Comparison of ENCODE assay signal across 19 cellular contexts in the genomic region with DNA sequence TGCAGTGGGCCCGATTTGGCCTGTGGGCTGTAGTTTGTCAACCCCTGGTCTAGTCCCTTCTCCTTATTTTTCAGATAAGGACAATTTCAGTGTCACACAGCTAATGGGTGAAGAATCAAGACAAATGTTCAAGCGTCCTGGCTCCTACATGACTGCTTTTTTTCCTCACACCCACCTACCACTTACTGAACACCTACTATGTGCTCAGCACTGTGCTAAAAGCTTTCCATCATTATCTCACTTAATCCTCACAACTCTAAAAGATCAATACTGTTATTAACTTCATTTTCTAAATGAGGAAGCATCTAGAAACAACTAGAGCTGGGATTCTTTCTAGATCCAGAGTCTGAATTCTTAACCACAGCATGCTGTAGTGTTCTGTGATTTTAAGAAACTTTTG.
DNase-seq lines count a peak whose midpoint lies in the region; ATAC-seq and TF ChIP-seq lines count a peak whose summit lies in the region.
"Had no signal": no experiment of that assay in that cellular context is flagged by ENCODE, and none has a peak within 500 bp of the region (broad histone marks: within the 10 kb centered on the region; RNA-seq: fewer than 3 reads in every experiment).

No MANE protein-coding gene starts in this region.

- H3K27ac Mint-ChIP-seq in MCF 10A (ENCODE audit: low read depth, unreplicated experiment) = peak overlapping the region; percentile 71
- peak overlapping the region; percentile 97 for H3K27ac Mint-ChIP-seq in central memory CD8-positive, alpha-beta T cell (ENCODE audit: low read depth)
- H3K27ac Mint-ChIP-seq in natural killer cell = peak overlapping the region; percentile 80 to 88
- H3K27ac Mint-ChIP-seq: activated naive CD8-positive, alpha-beta T cell treated with anti-CD3 and anti-CD28 coated beads, Interleukin-2, amount 10 ng/mL, durations not matched to agents 7 days and 5 days had no signal

- H3K27me3 Mint-ChIP-seq in MCF 10A (ENCODE audit: insufficient read depth, unreplicated experiment) = no peaks in the 10 kb centered on the region
- no peaks in the 10 kb centered on the region for H3K27me3 Mint-ChIP-seq in central memory CD8-positive, alpha-beta T cell
- H3K27me3 Mint-ChIP-seq in natural killer cell (ENCODE audit: low read depth in 2 of 2) = no peaks in the 10 kb centered on the region

- H3K79me2 ChIP-seq in mammary epithelial cell (ENCODE audit: insufficient read depth, low read length) = no peaks in the 10 kb centered on the region
- H3K79me2 ChIP-seq: parathyroid adenoma had no signal

- H3K36me3 Mint-ChIP-seq in MCF 10A (ENCODE audit: insufficient read depth, unreplicated experiment) = no peaks in the 10 kb centered on the region
- peaks cover 3% of the 10 kb centered on the region for H3K36me3 Mint-ChIP-seq in central memory CD8-positive, alpha-beta T cell (ENCODE audit: insufficient read depth)
- H3K36me3 Mint-ChIP-seq in natural killer cell = no peaks in the 10 kb centered on the region
- H3K36me3 Mint-ChIP-seq: activated naive CD8-positive, alpha-beta T cell treated with anti-CD3 and anti-CD28 coated beads, Interleukin-2, amount 10 ng/mL, durations not matched to agents 7 days and 5 days; T-cell had no signal

- no peaks in the 10 kb centered on the region for H4K20me1 ChIP-seq in mammary epithelial cell (ENCODE audit: insufficient read depth, low read length)

- no peaks in the 10 kb centered on the region for H3K9me3 ChIP-seq in mammary epithelial cell (replicated peaks; ENCODE audit: insufficient read depth, low read length)
- H3K9me3 ChIP-seq: testis had no signal

- DNase-seq in MCF 10A (ENCODE audit: unreplicated experiment) (no peak), mammary epithelial cell (no peak), natural killer cell (no peak), DMS153 (lab: John Stamatoyannopoulos, UW) (no peak), NCI-H1105 treated with DMSO at 0.1 percent for 48 hours (lab: John Stamatoyannopoulos, UW) (no peak), SW480 (ENCODE audit: low spot score) (no peak), mucosa of gallbladder (ENCODE audit: low spot score) (no peak)
- DNase-seq in central memory CD8-positive, alpha-beta T cell (ENCODE audit: low spot score in 2 of 2) = no peak
- DNase-seq: activated CD8-positive, alpha-beta T cell treated with anti-CD3 and anti-CD28 coated beads for 36 hours; activated naive CD8-positive, alpha-beta T cell treated with anti-CD3 and anti-CD28 coated beads, Interleukin-2, amount 10 ng/mL, durations not matched to agents 7 days and 5 days; DMS79; glutamatergic neuron; left ventricle myocardium superior; naive B cell; NCI-H1436; stimulated activated CD4-positive, alpha-beta T cell treated with anti-CD3 and anti-CD28 coated beads, Interleukin-2, amount 100 ng/mL, for 48 hours; T-cell; testis had no signal

- CTCF ChIA-PET in MCF 10A (lab: Yijun Ruan, JAX) (interaction anchor here (0.8 to 1.7 kb wide), 3 partner anchors 17 to 91 kb away, joined by 3 to 9 read pairs (median 6); no protein-coding TSS in a partner anchor), mammary epithelial cell (lab: Charles Lee; ENCODE audit: low non-redundant PET) (no interaction called here)

- dilution Hi-C loops in mammary epithelial cell (cut with HindIII; ENCODE audit: low sequenced_read_pairs) = no loop called here

- H2AFZ ChIP-seq in mammary epithelial cell (ENCODE audit: low read depth, low read length) = no peak overlapping the region
- H2AFZ ChIP-seq: parathyroid adenoma had no signal

- no peak overlapping the region for H3K27ac ChIP-seq in mammary epithelial cell (ENCODE audit: insufficient read depth, low read depth, low read length)
- H3K27ac ChIP-seq: parathyroid adenoma, testis had no signal

- intact Hi-C loops in MCF 10A (cut with micrococcal nuclease) (loop anchor here (5.0 kb wide), 1 partner anchor 76 kb away; no protein-coding TSS in a partner anchor), mammary epithelial cell (cut with micrococcal nuclease) (no loop called here), natural killer cell (cut with micrococcal nuclease) (no loop called here)

- H3K9me3 Mint-ChIP-seq in MCF 10A (ENCODE audit: unreplicated experiment) (no peaks in the 10 kb centered on the region), natural killer cell (no peaks in the 10 kb centered on the region)
- peaks cover 7% of the 10 kb centered on the region for H3K9me3 Mint-ChIP-seq in central memory CD8-positive, alpha-beta T cell
- H3K9me3 Mint-ChIP-seq: activated CD8-positive, alpha-beta T cell treated with anti-CD3 and anti-CD28 coated beads for 36 hours; activated naive CD8-positive, alpha-beta T cell treated with anti-CD3 and anti-CD28 coated beads, Interleukin-2, amount 10 ng/mL, durations not matched to agents 7 days and 5 days; T-cell had no signal

- H3K36me3 ChIP-seq in mammary epithelial cell (ENCODE audit: insufficient read depth, low read length) = no peaks in the 10 kb centered on the region

- no peak for TF ChIP-seq CTCF in MCF 10A (IDR thresholded peaks at IDR 0.05; ENCODE audit: unreplicated experiment)
- TF ChIP-seq CTCF in mammary epithelial cell (conservative IDR thresholded peaks at IDR 0.05 in 1 of 2, IDR thresholded peaks at IDR 0.05 in 1 of 2; ENCODE audit: extremely low read depth in 1 of 2, insufficient read depth in 1 of 2, low read depth in 1 of 2, low read length in 2 of 2) = no peak
- no peak for TF ChIP-seq CTCF in natural killer cell (IDR thresholded peaks at IDR 0.05)

- POLR2A ChIA-PET in MCF 10A (lab: Yijun Ruan, JAX) = interaction anchor here (0.7 to 2.7 kb wide), 8 partner anchors 14 to 1336 kb away, joined by 3 to 23 read pairs (median 4); no protein-coding TSS in a partner anchor

- peaks cover 24% of the 10 kb centered on the region for H3K4me1 ChIP-seq in mammary epithelial cell (ENCODE audit: insufficient read depth, low read length)
- H3K4me1 ChIP-seq: parathyroid adenoma had no signal

- no peak overlapping the region for H3K4me3 ChIP-seq in mammary epithelial cell (replicated peaks in 1 of 3; ENCODE audit: insufficient read depth in 1 of 3, low read depth in 2 of 3, low read length in 3 of 3)
- H3K4me3 ChIP-seq: testis had no signal

- no TSS peak for BruUV-seq in MCF 10A (replicated peaks; lab: Mats Ljungman, UMichigan)
- BruUV-seq in mammary epithelial cell (replicated peaks; lab: Mats Ljungman, UMichigan) = no TSS peak

- no peak overlapping the region for H3K9ac ChIP-seq in mammary epithelial cell (ENCODE audit: insufficient read depth, low read length)
- H3K9ac ChIP-seq: parathyroid adenoma had no signal

- H3K4me1 Mint-ChIP-seq in MCF 10A (ENCODE audit: insufficient read depth, unreplicated experiment) (peaks cover 41% of the 10 kb centered on the region), natural killer cell (peaks cover 72 to 89% of the 10 kb centered on the region in 2 donors)
- peaks cover 57% of the 10 kb centered on the region for H3K4me1 Mint-ChIP-seq in central memory CD8-positive, alpha-beta T cell

- no peaks in the 10 kb centered on the region for H3K27me3 ChIP-seq in mammary epithelial cell (ENCODE audit: insufficient read depth, low read length)
- H3K27me3 ChIP-seq: testis had no signal

- WGBS in mammary epithelial cell (ENCODE audit: low coverage, missing lambda C conversion rate) = 95% methylated on average over 2 of the region's 2 CpGs

- H3K4me3 Mint-ChIP-seq in MCF 10A (ENCODE audit: unreplicated experiment) (no peak overlapping the region), natural killer cell (peak overlapping the region; percentile 25)
- H3K4me3 Mint-ChIP-seq in central memory CD8-positive, alpha-beta T cell = peak overlapping the region; percentile 64
- H3K4me3 Mint-ChIP-seq: activated CD8-positive, alpha-beta T cell treated with anti-CD3 and anti-CD28 coated beads for 36 hours; activated naive CD8-positive, alpha-beta T cell treated with anti-CD3 and anti-CD28 coated beads, Interleukin-2, amount 10 ng/mL, durations not matched to agents 7 days and 5 days; naive B cell had no signal

- in situ Hi-C loops in mammary epithelial cell (cut with MboI; ENCODE audit: low sequenced_read_pairs in 2 of 2) = loop anchor here in 1 of 2 donors (10.0 kb wide), 1 partner anchor 74 kb away; no protein-coding TSS in a partner anchor

- no peak for ATAC-seq in central memory CD8-positive, alpha-beta T cell (replicated peaks; ENCODE audit: extremely low read depth, poor library complexity, severe bottlenecking)
- ATAC-seq in natural killer cell = no peak
- ATAC-seq: left ventricle myocardium superior had no signal

- H3K4me2 ChIP-seq in mammary epithelial cell (ENCODE audit: insufficient read depth, low read depth, low read length) = no peak overlapping the region
